ENCODE assay signal across 14 cellular contexts in the genomic region with DNA sequence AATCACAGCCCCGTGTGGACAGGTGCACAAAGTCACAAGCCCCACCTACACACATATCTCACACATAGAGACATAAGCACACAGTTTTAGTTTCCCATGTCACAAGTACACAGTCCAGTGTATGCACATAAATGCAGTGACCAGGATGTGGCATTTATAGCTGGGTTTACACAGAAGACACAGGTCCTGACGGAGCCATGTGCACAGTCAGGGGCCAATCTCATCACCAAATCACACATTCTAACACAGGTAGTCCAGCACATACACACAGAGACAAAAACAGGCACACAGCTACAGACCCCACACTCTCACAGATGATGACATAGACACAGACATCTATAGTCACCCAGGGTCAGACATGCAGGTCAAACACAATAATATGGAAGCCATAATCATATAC. TPM values are rescaled to one million over a fixed set of nuclear protein-coding genes. Genes with fewer than 3 reads are reported as not detected.
DNase-seq lines count a peak whose midpoint lies in the region; ATAC-seq, FAIRE-seq and TF ChIP-seq lines count a peak whose summit lies in the region.
"Had no signal": no experiment of that assay in that cellular context is flagged by ENCODE, and none has a peak within 500 bp of the region (broad histone marks: within the 10 kb centered on the region; RNA-seq: fewer than 3 reads in every experiment).

No MANE protein-coding gene starts in this region.

- no peak overlapping the region for H4K91ac ChIP-seq in IMR-90 (ENCODE audit: insufficient read depth, low read depth, low read length)

- 70% methylated on average over 2 of the region's 2 CpGs; no CpG with 5 or more reads in 1 of the 2 experiments for WGBS in IMR-90 (ENCODE audit: extremely low coverage in 2 of 2, insufficient read length in 1 of 2), 2 experiments
- 17 to 71% methylated on average over 1 to 2 of the region's 2 CpGs for WGBS in body of pancreas, 2 donors

- no peaks in the 10 kb centered on the region for H3K27me3 ChIP-seq in IMR-90 (ENCODE audit: control insufficient read depth, insufficient read depth, low read length)
- no peaks in the 10 kb centered on the region for H3K27me3 ChIP-seq in subcutaneous abdominal adipose tissue (ENCODE audit: control insufficient read depth in 5 of 5, insufficient read depth in 4 of 5, low read length in 5 of 5)
- no peaks in the 10 kb centered on the region for H3K27me3 ChIP-seq in body of pancreas

- no peak overlapping the region for H3K18ac ChIP-seq in IMR-90 (ENCODE audit: low read depth, low read length)

- peaks cover 38% of the 10 kb centered on the region for H4K20me1 ChIP-seq in IMR-90 (ENCODE audit: insufficient read depth, low read length)

- H3K27ac Mint-ChIP-seq in stimulated activated memory B cell treated with anti-CD40 and anti-IgM and Interleukin-4, amounts not matched to agents 10 μg/mL and 1 μg/mL and 100 μg/mL, for 72 hours = no peak overlapping the region

- H2AFZ ChIP-seq in IMR-90 (replicated peaks; ENCODE audit: low read length, poor library complexity) = no peak overlapping the region

- TF ChIP-seq CTCF in IMR-90 (conservative IDR thresholded peaks at IDR 0.05; ENCODE audit: low read depth, low read length) = no peak
- no peak for TF ChIP-seq CTCF in astrocyte of the spinal cord (IDR thresholded peaks at IDR 0.05; ENCODE audit: low read depth, low read length)
- no peak for TF ChIP-seq CTCF in foreskin fibroblast (IDR thresholded peaks at IDR 0.05; ENCODE audit: low read depth, low read length)
- TF ChIP-seq CTCF in body of pancreas (IDR thresholded peaks at IDR 0.05) = no peak
- TF ChIP-seq CTCF in D721Med (IDR thresholded peaks at IDR 0.05; ENCODE audit: insufficient read depth, missing control alignments) = no peak

- no peak overlapping the region for H2BK20ac ChIP-seq in IMR-90 (ENCODE audit: low read depth, low read length)

- no peak overlapping the region for H3K4ac ChIP-seq in IMR-90 (ENCODE audit: low read depth, low read length)

- H3K27ac ChIP-seq in IMR-90 (ENCODE audit: insufficient read depth, low read length) (no peak overlapping the region), subcutaneous abdominal adipose tissue (ENCODE audit: low read depth, low read length) (peak overlapping the region; percentile 75), body of pancreas (no peak overlapping the region)

- peak overlapping the region; percentile 99; the same call in 1 of the 2 replicates for H3K14ac ChIP-seq in IMR-90 (replicated peaks; ENCODE audit: low read depth, low read length)

- no peaks in the 10 kb centered on the region for H3K9me3 Mint-ChIP-seq in stimulated activated memory B cell treated with anti-CD40 and anti-IgM and Interleukin-4, amounts not matched to agents 10 μg/mL and 1 μg/mL and 100 μg/mL, for 72 hours

- ATAC-seq in IMR-90 (ENCODE audit: low read depth) (no peak), body of pancreas (no peak)
- no peak for ATAC-seq in stimulated activated memory B cell treated with anti-CD40 and anti-IgM and Interleukin-4, amounts not matched to agents 10 μg/mL and 1 μg/mL and 100 μg/mL, for 72 hours

- H4K5ac ChIP-seq in IMR-90 (ENCODE audit: low read depth, low read length) = no peak overlapping the region

- peaks cover 17% of the 10 kb centered on the region for H3K4me1 ChIP-seq in IMR-90 (ENCODE audit: control insufficient read depth, insufficient read depth, low read length)
- peaks cover 9 to 47% (median 37%) of the 10 kb centered on the region in 5 donors for H3K4me1 ChIP-seq in subcutaneous abdominal adipose tissue (ENCODE audit: control insufficient read depth in 5 of 5, insufficient read depth in 5 of 5, low read length in 5 of 5)
- peaks cover 19% of the 10 kb centered on the region for H3K4me1 ChIP-seq in body of pancreas

- no peak for TF ChIP-seq POLR2A in IMR-90 (IDR thresholded peaks at IDR 0.05; ENCODE audit: low read depth, low read length)
- no peak for TF ChIP-seq POLR2A in body of pancreas (IDR thresholded peaks at IDR 0.05)

- H2BK15ac ChIP-seq in IMR-90 (ENCODE audit: low read depth, low read length) = no peak overlapping the region

- no TSS peak for BruUV-seq in IMR-90 (replicated peaks; lab: Mats Ljungman, UMichigan)

- no peak overlapping the region for H3K56ac ChIP-seq in IMR-90 (ENCODE audit: extremely low read depth, insufficient read depth, low read length)

- FAIRE-seq in D721Med (lab: Jason Lieb, UNC) = no peak

- peak overlapping the region; percentile 100 for H3K23ac ChIP-seq in IMR-90 (ENCODE audit: low read depth, low read length)

- intact Hi-C loops in IMR-90 (cut with micrococcal nuclease) = no loop called here
- intact Hi-C loops in body of pancreas (cut with DNase I) = no loop called here

- H3K4me3 ChIP-seq in IMR-90 (ENCODE audit: insufficient read depth, low read depth, low read length) (peak overlapping the region; percentile 15), astrocyte of the spinal cord (ENCODE audit: low read depth, low read length) (peak overlapping the region; percentile 95), foreskin fibroblast (ENCODE audit: low read depth in 1 of 2, low read length in 2 of 2) (peak overlapping the region; percentile 79 to 98), subcutaneous abdominal adipose tissue (ENCODE audit: low read depth in 1 of 5, low read length in 5 of 5) (peak overlapping the region; percentile 39 to 90 (median 75)), body of pancreas (no peak overlapping the region)

- H2AK5ac ChIP-seq in IMR-90 (ENCODE audit: low read depth, low read length) = peak overlapping the region; percentile 96; the same call in 1 of the 2 replicates

- POLR2A ChIA-PET in IMR-90 (lab: Charles Lee; ENCODE audit: unreplicated experiment) = no interaction called here

- H2BK5ac ChIP-seq in IMR-90 (ENCODE audit: low read depth, low read length, poor library complexity, severe bottlenecking) = no peak overlapping the region

- TF ChIP-seq RAD21 in IMR-90 (IDR thresholded peaks at IDR 0.05; ENCODE audit: low read length) = no peak

- in situ Hi-C loops in IMR-90 (cut with MboI; ENCODE audit: low sequenced_read_pairs) = no loop called here
- in situ Hi-C loops in astrocyte of the spinal cord (cut with HindIII; ENCODE audit: low sequenced_read_pairs) = no loop called here

- dilution Hi-C loops in IMR-90 (cut with HindIII; ENCODE audit: low sequenced_read_pairs, unreplicated experiment) = no loop called here

- H3K27me3 Mint-ChIP-seq in stimulated activated memory B cell treated with anti-CD40 and anti-IgM and Interleukin-4, amounts not matched to agents 10 μg/mL and 1 μg/mL and 100 μg/mL, for 72 hours = no peaks in the 10 kb centered on the region

- no peaks in the 10 kb centered on the region for H3K9me3 ChIP-seq in IMR-90 (ENCODE audit: control insufficient read depth, insufficient read depth, low read length)
- no peaks in the 10 kb centered on the region for H3K9me3 ChIP-seq in subcutaneous abdominal adipose tissue (ENCODE audit: control insufficient read depth in 5 of 5, low read length in 5 of 5)
- no peaks in the 10 kb centered on the region for H3K9me3 ChIP-seq in body of pancreas

- CTCF ChIA-PET in IMR-90 (lab: Yijun Ruan, JAX) = no interaction called here

- H4K8ac ChIP-seq in IMR-90 (ENCODE audit: low read depth in 2 of 2, low read length in 2 of 2) = no peak overlapping the region

- H3K4me3 Mint-ChIP-seq in stimulated activated memory B cell treated with anti-CD40 and anti-IgM and Interleukin-4, amounts not matched to agents 10 μg/mL and 1 μg/mL and 100 μg/mL, for 72 hours = no peak overlapping the region

- peak overlapping the region; percentile 94 for H2AK9ac ChIP-seq in IMR-90 (replicated peaks; ENCODE audit: low read depth, low read length, poor library complexity)

- DNase-seq in IMR-90 = no peak
- DNase-seq in astrocyte of the spinal cord (ENCODE audit: low read depth, low spot score) = no peak
- DNase-seq in foreskin fibroblast = no peak
- DNase-seq in amygdala (lab: John Stamatoyannopoulos, UW) = no peak
- DNase-seq in body of pancreas = no peak
- DNase-seq in D721Med (ENCODE audit: insufficient read length, low spot score) = no peak
- DNase-seq: activated CD4-positive, CD25-positive, alpha-beta regulatory T cell treated with anti-CD3 and anti-CD28 coated beads, Interleukin-2, amount 50 U/mL, for 72 hours; activated T-cell treated with anti-CD3 and anti-CD28 coated beads for 4 hours; COR-L47; kidney glomerular epithelial cell; NCI-H446 treated with DMSO at 0.1 percent for 48 hours; stimulated activated naive CD4-positive, alpha-beta T cell had no signal

- H3K36me3 ChIP-seq in IMR-90 (ENCODE audit: control insufficient read depth, insufficient read depth, low read length) (peaks cover 37% of the 10 kb centered on the region), subcutaneous abdominal adipose tissue (ENCODE audit: control insufficient read depth in 5 of 5, insufficient read depth in 5 of 5, low read length in 5 of 5) (peaks cover 0 to 46% (median 30%) of the 10 kb centered on the region in 5 donors), body of pancreas (replicated peaks in 1 of 2; ENCODE audit: insufficient read depth in 1 of 2, low read depth in 2 of 2) (no peaks in the 10 kb centered on the region)

- H3K4me1 Mint-ChIP-seq in stimulated activated memory B cell treated with anti-CD40 and anti-IgM and Interleukin-4, amounts not matched to agents 10 μg/mL and 1 μg/mL and 100 μg/mL, for 72 hours = peaks cover 10% of the 10 kb centered on the region

- peaks cover 33% of the 10 kb centered on the region for H3K9me1 ChIP-seq in IMR-90 (ENCODE audit: insufficient read depth, low read length)

- peaks cover 31% of the 10 kb centered on the region for H3K36me3 Mint-ChIP-seq in stimulated activated memory B cell treated with anti-CD40 and anti-IgM and Interleukin-4, amounts not matched to agents 10 μg/mL and 1 μg/mL and 100 μg/mL, for 72 hours

- H3K79me1 ChIP-seq in IMR-90 (ENCODE audit: low read depth in 1 of 2, low read length in 2 of 2) = peaks cover 31 to 64% of the 10 kb centered on the region in 2 experiments

- no peak overlapping the region for H2BK120ac ChIP-seq in IMR-90 (ENCODE audit: low read depth, low read length)

- peak overlapping the region; percentile 98 for H3K4me2 ChIP-seq in IMR-90 (ENCODE audit: low read depth, low read length)

- H3K9ac ChIP-seq in IMR-90 (ENCODE audit: low read depth, low read length) (no peak overlapping the region), subcutaneous abdominal adipose tissue (ENCODE audit: low read length in 5 of 5) (peak overlapping the region in 1 of 5 donors; percentile 2)

RNA-seq across cellular contexts. Expression of gene NUMBL, which starts 2.2 kb away (rescaled TPM):
- total RNA-seq in IMR-90 (2012; rRNA removed) (6.3 and 6.9 TPM in 2 replicates), body of pancreas (10 to 100 TPM in 1 of 2 donors, 1 to 10 TPM in 1; 9.1 to 73.5 TPM)
- polyA plus RNA-seq in IMR-90 (2012; rRNA removed) = 29.0 and 29.8 TPM in 2 replicates
- polyA plus RNA-seq in IMR-90 (2012; cell fraction: cytosol; rRNA removed) = 45.8 and 88.1 TPM in 2 replicates
- 107 and 168 TPM in 2 replicates for polyA plus RNA-seq in IMR-90 (2012; cell fraction: nucleus; rRNA removed; ENCODE audit: low replicate concordance)

RNA-seq across cellular contexts. Expression of gene COQ8B, which starts 28.4 kb away (rescaled TPM):
- 14.2 and 14.9 TPM in 2 replicates for total RNA-seq in IMR-90 (2012; rRNA removed)
- polyA plus RNA-seq in IMR-90 (2012; rRNA removed) = 23.2 and 23.5 TPM in 2 replicates
- polyA plus RNA-seq in IMR-90 (2012; cell fraction: cytosol; rRNA removed) = 12.9 and 22.5 TPM in 2 replicates
- 64.0 and 115 TPM in 2 replicates for polyA plus RNA-seq in IMR-90 (2012; cell fraction: nucleus; rRNA removed; ENCODE audit: low replicate concordance)
- 10 to 100 TPM; 29.8 to 31.3 TPM for total RNA-seq in body of pancreas

RNA-seq across cellular contexts. Expression of gene ITPKC, which starts 28.6 kb away (rescaled TPM):
- total RNA-seq in IMR-90 (2012; rRNA removed) = 7.7 and 8.6 TPM in 2 replicates
- 8.6 and 9.4 TPM in 2 replicates for polyA plus RNA-seq in IMR-90 (2012; rRNA removed)
- 6.5 and 8.3 TPM in 2 replicates for polyA plus RNA-seq in IMR-90 (2012; cell fraction: cytosol; rRNA removed)
- 6.8 and 11.6 TPM in 2 replicates for polyA plus RNA-seq in IMR-90 (2012; cell fraction: nucleus; rRNA removed; ENCODE audit: low replicate concordance)
- total RNA-seq in body of pancreas = 10 to 100 TPM; 14.0 to 27.7 TPM

Comparison
In these comparisons a context has a peak if more than half of its experiments do, and no peak if none do; other contexts are left out.
1. H3K4me3 ChIP-seq: peak in IMR-90 (single experiment), astrocyte of the spinal cord (single experiment), foreskin fibroblast (2 of 2) and subcutaneous abdominal adipose tissue (5 of 5); none in body of pancreas (0 of 2).